3 cellular contexts compared by ENCODE assay signal in genomic region chr22:47221840-47222615, GRCh38.
TF ChIP-seq lines count a peak whose summit lies in the region.

No MANE protein-coding gene starts in this region.

TF ChIP-seq in HEK293, 187 proteins besides CTCF, POLR2A, EP300 and RAD21 (continued from another document and continues in another):
- TF ChIP-seq ZNF398 (tag by site-specific recombination; IDR thresholded peaks at IDR 0.05) (peak; percentile 31; the same call in 1 of the 2 replicates), MZF1 (tag by site-specific recombination; IDR thresholded peaks at IDR 0.05; ENCODE audit: borderline replicate concordance) (no peak), PATZ1 (tag by site-specific recombination; IDR thresholded peaks at IDR 0.05) (peak; percentile 76), ZNF423 (tag by site-specific recombination; IDR thresholded peaks at IDR 0.05) (peak; percentile 47; the same call in 1 of the 2 replicates), OSR2 (tag by site-specific recombination; IDR thresholded peaks at IDR 0.05) (peak; percentile 85), GLIS2 (tag by site-specific recombination; IDR thresholded peaks at IDR 0.05) (peak; percentile 45; the same call in 1 of the 2 replicates), ZNF513 (tag by site-specific recombination; IDR thresholded peaks at IDR 0.05) (no peak), TCF7L2 (IDR thresholded peaks at IDR 0.05; ENCODE audit: borderline replicate concordance, low read depth, low read length) (peak; percentile 79; the same call in 1 of the 2 replicates), GLI2 (tag by site-specific recombination; IDR thresholded peaks at IDR 0.05; ENCODE audit: borderline replicate concordance, low read depth) (peak; percentile 65; the same call in 1 of the 2 replicates)

TF ChIP-seq in endothelial cell of umbilical vein, 7 proteins besides CTCF, POLR2A, EP300 and RAD21 (continued from another document):
- TF ChIP-seq GATA2 (IDR thresholded peaks at IDR 0.05; ENCODE audit: insufficient read depth, insufficient read length, low read depth, low read length) = no peak

TF ChIP-seq in HEK293T, 16 proteins besides CTCF, POLR2A, EP300 and RAD21 (continued from another document):
- no peak for TF ChIP-seq PKNOX1 (IDR thresholded peaks at IDR 0.05)
- no peak for TF ChIP-seq BHLHE40 (IDR thresholded peaks at IDR 0.05; ENCODE audit: borderline replicate concordance)
